In genomic region chrX:77628294-77629025, GRCh38 we compare ENCODE assay signal across 15 cellular contexts.
A peak's percentile ranks its signal among the peaks of the same experiment; 100 is the strongest.
DNase-seq lines count a peak whose midpoint lies in the region; FAIRE-seq and TF ChIP-seq lines count a peak whose summit lies in the region.
"Had no signal": no experiment of that assay in that cellular context is flagged by ENCODE, and none has a peak within 500 bp of the region (broad histone marks: within the 10 kb centered on the region; RNA-seq: fewer than 3 reads in every experiment).

No MANE protein-coding gene starts in this region.

- H3K27me3 ChIP-seq in MM.1S (replicated peaks; ENCODE audit: insufficient read depth, low read length): no peaks in the 10 kb centered on the region
- H3K27me3 ChIP-seq in bronchial epithelial cell (ENCODE audit: control insufficient read depth, insufficient read depth, low read length): no peaks in the 10 kb centered on the region
- no peaks in the 10 kb centered on the region for H3K27me3 ChIP-seq in neural progenitor cell

- TF ChIP-seq CTCF in MM.1S (IDR thresholded peaks at IDR 0.05; ENCODE audit: low read length): peak; percentile 32
- no peak for TF ChIP-seq CTCF in bronchial epithelial cell (IDR thresholded peaks at IDR 0.05; ENCODE audit: insufficient read depth, low read length, severe bottlenecking)
- TF ChIP-seq CTCF in neural progenitor cell (IDR thresholded peaks at IDR 0.05): peak; percentile 6

- H4K20me1 ChIP-seq in MM.1S (ENCODE audit: insufficient read depth, low read length) (no peaks in the 10 kb centered on the region), neural progenitor cell (ENCODE audit: low read depth) (peaks cover 3% of the 10 kb centered on the region)

- H3K9me3 Mint-ChIP-seq in neural progenitor cell: peaks cover 8% of the 10 kb centered on the region

- H3K9ac ChIP-seq in MM.1S (ENCODE audit: low read length): no peak overlapping the region
- no peak overlapping the region for H3K9ac ChIP-seq in neural progenitor cell

- H3F3A ChIP-seq in MM.1S (ENCODE audit: insufficient read depth, low read length) (no peaks in the 10 kb centered on the region), neural progenitor cell (ENCODE audit: low read depth) (peaks cover 2% of the 10 kb centered on the region)

- H3K4me2 ChIP-seq in MM.1S (ENCODE audit: low read depth, low read length): no peak overlapping the region
- no peak overlapping the region for H3K4me2 ChIP-seq in neural progenitor cell

- H3K36me3 Mint-ChIP-seq in neural progenitor cell: peaks cover 21% of the 10 kb centered on the region

- H3K27ac ChIP-seq in MM.1S (ENCODE audit: low read length) (no peak overlapping the region), neural progenitor cell (no peak overlapping the region)
- H3K27ac ChIP-seq: dorsolateral prefrontal cortex, skin epidermis had no signal

- no peak overlapping the region for H3K4me3 Mint-ChIP-seq in neural progenitor cell

- no peaks in the 10 kb centered on the region for H3K79me2 ChIP-seq in MM.1S (ENCODE audit: low read length)
- H3K79me2 ChIP-seq in neural progenitor cell (ENCODE audit: low read depth): peaks cover 19% of the 10 kb centered on the region

- H3K4me3 ChIP-seq in MM.1S (ENCODE audit: low read length) (no peak overlapping the region), bronchial epithelial cell (ENCODE audit: low read depth, low read length) (no peak overlapping the region), neural progenitor cell (no peak overlapping the region)
- H3K4me3 ChIP-seq: dorsolateral prefrontal cortex, skin epidermis had no signal

- H3K36me3 ChIP-seq in MM.1S (replicated peaks; ENCODE audit: insufficient read depth, low read length) (no peaks in the 10 kb centered on the region), bronchial epithelial cell (ENCODE audit: control insufficient read depth, insufficient read depth, low read length) (no peaks in the 10 kb centered on the region), neural progenitor cell (peaks cover 23% of the 10 kb centered on the region)

- DNase-seq in ELR (ENCODE audit: low read depth) (peak; percentile 10), MM.1S (peak; percentile 16), bronchial epithelial cell (ENCODE audit: low read depth) (peak; percentile 1), neural progenitor cell (ENCODE audit: low spot score) (no peak), mucosa of gallbladder (ENCODE audit: low spot score) (no peak), NCI-H2196 treated with DMSO at 0.1 percent for 48 hours (lab: John Stamatoyannopoulos, UW; ENCODE audit: unreplicated experiment) (no peak), cortex of kidney (lab: John Stamatoyannopoulos, UW) (no peak)
- DNase-seq: amniotic stem cell, COR-L47, dorsolateral prefrontal cortex, H7, mesenchymal stem cell, NCI-H2171 treated with DMSO at 0.1 percent for 48 hours, T-helper 1 cell had no signal

- H3K27me3 Mint-ChIP-seq in neural progenitor cell (ENCODE audit: insufficient read depth, low read depth): peaks cover 3% of the 10 kb centered on the region

- H2AFZ ChIP-seq in MM.1S (ENCODE audit: low read length): no peak overlapping the region
- no peak overlapping the region for H2AFZ ChIP-seq in neural progenitor cell (replicated peaks)

- H3K4me1 ChIP-seq in MM.1S (ENCODE audit: low read length) (no peaks in the 10 kb centered on the region), neural progenitor cell (no peaks in the 10 kb centered on the region)

- no peaks in the 10 kb centered on the region for H3K9me3 ChIP-seq in MM.1S (replicated peaks; ENCODE audit: insufficient read depth, low read length)
- peaks cover 4% of the 10 kb centered on the region for H3K9me3 ChIP-seq in neural progenitor cell (ENCODE audit: low read depth)

- no peaks in the 10 kb centered on the region for H3K9me2 ChIP-seq in MM.1S (replicated peaks; ENCODE audit: insufficient read depth, low read length)

- H3K4me1 Mint-ChIP-seq in neural progenitor cell: no peaks in the 10 kb centered on the region

- no peak overlapping the region for H3K27ac Mint-ChIP-seq in neural progenitor cell

- FAIRE-seq in bronchial epithelial cell (lab: Jason Lieb, UNC): no peak

Comparison
In these comparisons a context has a peak if more than half of its experiments do, and no peak if none do; other contexts are left out.
1. DNase-seq: peak in ELR (single experiment), MM.1S (single experiment) and bronchial epithelial cell (single experiment); none in neural progenitor cell (single experiment), mucosa of gallbladder (single experiment), NCI-H2196 treated with DMSO at 0.1 percent for 48 hours (single experiment) and cortex of kidney (single experiment).